ENCODE assay signal across 8 cellular contexts in genomic region chrX:107718156-107718621, GRCh38. TPM values are rescaled to one million over a fixed set of nuclear protein-coding genes. Genes with fewer than 3 reads are reported as not detected.
DNase-seq lines count a peak whose midpoint lies in the region; ATAC-seq and TF ChIP-seq lines count a peak whose summit lies in the region.

No MANE protein-coding gene starts in this region.

- peak overlapping the region in 3 of 5 experiments; percentile 22 to 98 (median 88) for H3K27ac Mint-ChIP-seq in brain
- H3K27ac Mint-ChIP-seq in immature natural killer cell: peak overlapping the region; percentile 96 to 99 (median 98)

- peak; percentile 25 for DNase-seq in DMS153 treated with DMSO at 0.1 percent for 48 hours (lab: John Stamatoyannopoulos, UW; ENCODE audit: unreplicated experiment)
- DNase-seq in DMS153 (lab: John Stamatoyannopoulos, UW): no peak
- peak; percentile 60 for DNase-seq in NCI-H1105 treated with DMSO at 0.1 percent for 48 hours (lab: John Stamatoyannopoulos, UW)
- DNase-seq in T-helper 22 cell (ENCODE audit: low read depth): peak; percentile 52
- DNase-seq in immature natural killer cell: peak; percentile 69 to 76 (median 75)
- DNase-seq in stimulated activated CD4-positive, alpha-beta T cell treated with anti-CD3 and anti-CD28 coated beads, Interleukin-15, amount 100 ng/mL, for 1 hour (ENCODE audit: low read depth in 1 of 2, low spot score in 1 of 2): peak; percentile 30 to 31

- H3K4me3 Mint-ChIP-seq in brain: peak overlapping the region in 4 of 5 experiments; percentile 36 to 95 (median 88)
- peak overlapping the region; percentile 91 to 97 (median 94) for H3K4me3 Mint-ChIP-seq in immature natural killer cell

- peak; percentile 86 to 87 for TF ChIP-seq CTCF in brain (conservative IDR thresholded peaks at IDR 0.05)

- peaks cover 23% of the 10 kb centered on the region for H3K27me3 Mint-ChIP-seq in brain
- H3K27me3 Mint-ChIP-seq in immature natural killer cell (ENCODE audit: low read depth in 3 of 3): peaks cover 36 to 61% (median 42%) of the 10 kb centered on the region in 3 donors

- H3K36me3 Mint-ChIP-seq in brain: peaks cover 22% of the 10 kb centered on the region
- H3K36me3 Mint-ChIP-seq in immature natural killer cell: peaks cover 4 to 19% (median 12%) of the 10 kb centered on the region in 3 donors

- H3K4me1 Mint-ChIP-seq in brain (peaks cover 60% of the 10 kb centered on the region), immature natural killer cell (peaks cover 36 to 38% of the 10 kb centered on the region in 2 donors)

- no peak for ATAC-seq in HG03442 (IDR thresholded peaks at IDR 0.05; ENCODE audit: unreplicated experiment)

- no peaks in the 10 kb centered on the region for H3K9me3 Mint-ChIP-seq in brain
- no peaks in the 10 kb centered on the region for H3K9me3 Mint-ChIP-seq in immature natural killer cell

RNA-seq across cellular contexts. Expression of gene TSC22D3, which starts 57.4 kb away (rescaled TPM):
- 44.9 TPM for polyA plus RNA-seq in brain (ENCODE audit: insufficient read depth, low read depth, low replicate concordance)
- polyA plus RNA-seq in immature natural killer cell: 100 to 1,000 TPM; 496 to 775 (median 681) TPM

RNA-seq across cellular contexts. Expression of gene NCBP2L, which starts 59.3 kb away (rescaled TPM):
- not detected for polyA plus RNA-seq in brain (ENCODE audit: insufficient read depth, low read depth, low replicate concordance)
- polyA plus RNA-seq in immature natural killer cell: not detected

Comparison
In these comparisons a context has a peak if more than half of its experiments do, and no peak if none do; other contexts are left out.
1. RNA of gene TSC22D3, which starts 57.4 kb away (polyA plus RNA-seq): 496 to 775 TPM in immature natural killer cell; 44.9 TPM in brain (single experiment); every median in the first group is over 10 times any median in the second.